In genomic region chr5:154758501-154758900, GRCh38 we compare ENCODE assay signal across 8 cellular contexts. TPM values are rescaled to one million over a fixed set of nuclear protein-coding genes. Genes with fewer than 3 reads are reported as not detected.
DNase-seq lines count a peak whose midpoint lies in the region; ATAC-seq and TF ChIP-seq lines count a peak whose summit lies in the region.
"Had no signal": no experiment of that assay in that cellular context is flagged by ENCODE, and none has a peak within 500 bp of the region (broad histone marks: within the 10 kb centered on the region; RNA-seq: fewer than 3 reads in every experiment).

No MANE protein-coding gene starts in this region.

- peaks cover 91% of the 10 kb centered on the region for H3K79me2 ChIP-seq in HCT116 (ENCODE audit: insufficient read depth, low read length)

- POLR2A ChIA-PET in HCT116 (lab: Charles Lee) = no interaction called here
- POLR2A ChIA-PET in activated CD4-positive, alpha-beta memory T cell treated with anti-CD3 and anti-CD28 coated beads for 36 hours (lab: Charles Lee) = interaction anchor here (0.9 to 2.9 kb wide), 4 partner anchors 9 to 101 kb away, joined by 3 to 9 read pairs (median 4); partner anchors contain the start of gene CNOT8

- H2AFZ ChIP-seq in HCT116 (ENCODE audit: low read depth, low read length, poor library complexity, severe bottlenecking) = no peak overlapping the region

- no TSS peak for BruUV-seq in HCT116 (replicated peaks; lab: Mats Ljungman, UMichigan)

- H3K27me3 Mint-ChIP-seq in activated CD4-positive, alpha-beta memory T cell treated with anti-CD3 and anti-CD28 coated beads for 36 hours = no peaks in the 10 kb centered on the region

- ATAC-seq in HCT116 = no peak
- no peak for ATAC-seq in foreskin keratinocyte
- ATAC-seq in HG03378 (IDR thresholded peaks at IDR 0.05; ENCODE audit: unreplicated experiment) = no peak
- ATAC-seq in HG03521 (IDR thresholded peaks at IDR 0.05; ENCODE audit: unreplicated experiment) = no peak
- ATAC-seq in GM18873 (IDR thresholded peaks at IDR 0.05; ENCODE audit: low FRiP score, unreplicated experiment) = no peak

- TF ChIP-seq POLR2A in HCT116 (IDR thresholded peaks at IDR 0.05; ENCODE audit: borderline replicate concordance, extremely low read depth, insufficient read depth, insufficient read length) (no peak), spleen (IDR thresholded peaks at IDR 0.05) (no peak)

- no peaks in the 10 kb centered on the region for H3K9me2 ChIP-seq in HCT116 (ENCODE audit: insufficient read depth)

- intact Hi-C loops in HCT116 (cut with micrococcal nuclease) (no loop called here), spleen (cut with DNase I; ENCODE audit: low total_unique reads) (loop anchor here (5.0 to 10.0 kb wide), 3 partner anchors 56 to 314 kb away; partner anchors contain the start of gene SAP30L)
- intact Hi-C loops in activated CD4-positive, alpha-beta memory T cell treated with anti-CD3 and anti-CD28 coated beads for 36 hours (cut with micrococcal nuclease) = loop anchor here (1.0 to 5.0 kb wide), 6 partner anchors 9 to 721 kb away; partner anchors contain the start of genes FAM114A2, MFAP3 and SAP30L

- no peak for TF ChIP-seq RAD21 in HCT116 (IDR thresholded peaks at IDR 0.05; ENCODE audit: low read depth)

- H3K9ac ChIP-seq in HCT116 (ENCODE audit: low read length) = no peak overlapping the region

- peak overlapping the region; percentile 69 for H3K4me3 Mint-ChIP-seq in activated CD4-positive, alpha-beta memory T cell treated with anti-CD3 and anti-CD28 coated beads for 36 hours

- H3K36me3 Mint-ChIP-seq in activated CD4-positive, alpha-beta memory T cell treated with anti-CD3 and anti-CD28 coated beads for 36 hours = peaks cover 8% of the 10 kb centered on the region

- H3K27ac Mint-ChIP-seq in activated CD4-positive, alpha-beta memory T cell treated with anti-CD3 and anti-CD28 coated beads for 36 hours = peak overlapping the region; percentile 80

- H3K36me3 ChIP-seq in HCT116 (ENCODE audit: control insufficient read depth in 1 of 2, insufficient read depth in 2 of 2, low read length in 2 of 2) (peaks cover 0 to 4% of the 10 kb centered on the region in 2 experiments; a peak in 1 of 4 replicates), spleen (no peaks in the 10 kb centered on the region)

- no peaks in the 10 kb centered on the region for H3K9me3 Mint-ChIP-seq in activated CD4-positive, alpha-beta memory T cell treated with anti-CD3 and anti-CD28 coated beads for 36 hours

- CTCF ChIA-PET in HCT116 (lab: Charles Lee) = no interaction called here
- CTCF ChIA-PET in activated CD4-positive, alpha-beta memory T cell treated with anti-CD3 and anti-CD28 coated beads for 36 hours (lab: Charles Lee) = interaction anchor here (1.0 to 1.5 kb wide), 2 partner anchors 10 to 18 kb away, joined by 3 to 4 read pairs; no protein-coding TSS in a partner anchor

- peaks cover 42% of the 10 kb centered on the region; the same call in 1 of the 2 replicates for H4K20me1 ChIP-seq in HCT116 (ENCODE audit: insufficient read depth)

- H3K27ac ChIP-seq in HCT116 (ENCODE audit: low read depth, low read length) (no peak overlapping the region), foreskin keratinocyte (peak overlapping the region; percentile 52), spleen (peak overlapping the region in 6 of 8 donors; percentile 13 to 99 (median 98))

- no peaks in the 10 kb centered on the region for H3K27me3 ChIP-seq in HCT116 (ENCODE audit: insufficient read depth, low read length)
- H3K27me3 ChIP-seq in foreskin keratinocyte = no peaks in the 10 kb centered on the region
- no peaks in the 10 kb centered on the region for H3K27me3 ChIP-seq in spleen (replicated peaks in 1 of 7)

- H3K4me1 Mint-ChIP-seq in activated CD4-positive, alpha-beta memory T cell treated with anti-CD3 and anti-CD28 coated beads for 36 hours (ENCODE audit: low read depth) = peaks cover 62% of the 10 kb centered on the region

- TF ChIP-seq CTCF in HCT116 (IDR thresholded peaks at IDR 0.05 in 2 of 3, conservative IDR thresholded peaks at IDR 0.05 in 1 of 3; ENCODE audit: borderline replicate concordance in 1 of 3, insufficient read depth in 1 of 3, low read depth in 2 of 3, low read length in 2 of 3) (no peak), foreskin keratinocyte (conservative IDR thresholded peaks at IDR 0.05) (no peak), spleen (IDR thresholded peaks at IDR 0.05 in 8 of 11, conservative IDR thresholded peaks at IDR 0.05 in 3 of 11) (no peak)

- H3K4me1 ChIP-seq in HCT116 (ENCODE audit: control insufficient read depth in 1 of 2, insufficient read depth in 2 of 2, low read length in 2 of 2) (peaks cover 29 to 66% of the 10 kb centered on the region in 2 experiments), foreskin keratinocyte (peaks cover 42% of the 10 kb centered on the region), spleen (peaks cover 37 to 78% (median 64%) of the 10 kb centered on the region in 6 donors)

- WGBS in spleen, 5 donors = 29 to 48% (median 39%) methylated on average over 5 of the region's 5 CpGs

- H3K9me3 ChIP-seq in HCT116 (ENCODE audit: control insufficient read depth in 1 of 2, insufficient read depth in 1 of 2, low read depth in 1 of 2, low read length in 2 of 2) = no peaks in the 10 kb centered on the region
- no peaks in the 10 kb centered on the region for H3K9me3 ChIP-seq in spleen

- no peak for DNase-seq in HCT116 (ENCODE audit: low read depth, low spot score)
- DNase-seq in activated CD4-positive, alpha-beta memory T cell treated with anti-CD3 and anti-CD28 coated beads for 36 hours = no peak
- DNase-seq in foreskin keratinocyte = no peak
- DNase-seq in spleen = no peak
- DNase-seq: foreskin melanocyte had no signal

- RAD21 ChIA-PET in HCT116 (lab: Charles Lee; ENCODE audit: low non-redundant PET in 1 of 2, low total read pairs in 2 of 2, uncharacterized antibody in 2 of 2, unreplicated experiment in 2 of 2) = no interaction called here

- H3K4me3 ChIP-seq in HCT116 (replicated peaks in 1 of 2; ENCODE audit: low read depth in 1 of 2, low read length in 2 of 2) (no peak overlapping the region), spleen (peak overlapping the region in 4 of 8 donors; percentile 96 to 100 (median 100))

- peak overlapping the region; percentile 45 for H3K4me2 ChIP-seq in HCT116 (ENCODE audit: low read length)

TF ChIP-seq in HCT116, 20 proteins besides CTCF, POLR2A, EP300 and RAD21:
- TF ChIP-seq POLR2AphosphoS5 (IDR thresholded peaks at IDR 0.05; ENCODE audit: low read depth, low read length) (no peak), SIN3A (IDR thresholded peaks at IDR 0.05; ENCODE audit: low read depth) (no peak), CEBPB (IDR thresholded peaks at IDR 0.05; ENCODE audit: low read depth) (no peak)
- TF ChIP-seq, protein P1, sequence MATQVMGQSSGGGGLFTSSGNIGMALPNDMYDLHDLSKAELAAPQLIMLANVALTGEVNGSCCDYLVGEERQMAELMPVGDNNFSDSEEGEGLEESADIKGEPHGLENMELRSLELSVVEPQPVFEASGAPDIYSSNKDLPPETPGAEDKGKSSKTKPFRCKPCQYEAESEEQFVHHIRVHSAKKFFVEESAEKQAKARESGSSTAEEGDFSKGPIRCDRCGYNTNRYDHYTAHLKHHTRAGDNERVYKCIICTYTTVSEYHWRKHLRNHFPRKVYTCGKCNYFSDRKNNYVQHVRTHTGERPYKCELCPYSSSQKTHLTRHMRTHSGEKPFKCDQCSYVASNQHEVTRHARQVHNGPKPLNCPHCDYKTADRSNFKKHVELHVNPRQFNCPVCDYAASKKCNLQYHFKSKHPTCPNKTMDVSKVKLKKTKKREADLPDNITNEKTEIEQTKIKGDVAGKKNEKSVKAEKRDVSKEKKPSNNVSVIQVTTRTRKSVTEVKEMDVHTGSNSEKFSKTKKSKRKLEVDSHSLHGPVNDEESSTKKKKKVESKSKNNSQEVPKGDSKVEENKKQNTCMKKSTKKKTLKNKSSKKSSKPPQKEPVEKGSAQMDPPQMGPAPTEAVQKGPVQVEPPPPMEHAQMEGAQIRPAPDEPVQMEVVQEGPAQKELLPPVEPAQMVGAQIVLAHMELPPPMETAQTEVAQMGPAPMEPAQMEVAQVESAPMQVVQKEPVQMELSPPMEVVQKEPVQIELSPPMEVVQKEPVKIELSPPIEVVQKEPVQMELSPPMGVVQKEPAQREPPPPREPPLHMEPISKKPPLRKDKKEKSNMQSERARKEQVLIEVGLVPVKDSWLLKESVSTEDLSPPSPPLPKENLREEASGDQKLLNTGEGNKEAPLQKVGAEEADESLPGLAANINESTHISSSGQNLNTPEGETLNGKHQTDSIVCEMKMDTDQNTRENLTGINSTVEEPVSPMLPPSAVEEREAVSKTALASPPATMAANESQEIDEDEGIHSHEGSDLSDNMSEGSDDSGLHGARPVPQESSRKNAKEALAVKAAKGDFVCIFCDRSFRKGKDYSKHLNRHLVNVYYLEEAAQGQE (IDR thresholded peaks at IDR 0.05; ENCODE audit: low read depth) = no peak

RNA-seq across cellular contexts. Expression of gene LARP1, which starts 3.3 kb away (rescaled TPM):
- total RNA-seq in HCT116 (2021; ENCODE audit: unreplicated experiment) = 201 TPM
- 71.0 and 79.3 TPM in 2 replicates for polyA plus RNA-seq in HCT116 (2012)
- total RNA-seq in activated CD4-positive, alpha-beta memory T cell treated with anti-CD3 and anti-CD28 coated beads for 36 hours = 100 to 1,000 TPM; 186 to 201 TPM
- 129 and 149 TPM in 2 replicates for total RNA-seq in foreskin keratinocyte
- 27.7 and 35.9 TPM in 2 replicates for polyA plus RNA-seq in foreskin keratinocyte
- total RNA-seq in spleen = 100 to 1,000 TPM; 111 to 168 (median 142) TPM
- 10 to 100 TPM; 13.8 to 32.2 (median 15.3) TPM for polyA plus RNA-seq in spleen
